Comparison of ENCODE assay signal across 22 cellular contexts in the genomic region with DNA sequence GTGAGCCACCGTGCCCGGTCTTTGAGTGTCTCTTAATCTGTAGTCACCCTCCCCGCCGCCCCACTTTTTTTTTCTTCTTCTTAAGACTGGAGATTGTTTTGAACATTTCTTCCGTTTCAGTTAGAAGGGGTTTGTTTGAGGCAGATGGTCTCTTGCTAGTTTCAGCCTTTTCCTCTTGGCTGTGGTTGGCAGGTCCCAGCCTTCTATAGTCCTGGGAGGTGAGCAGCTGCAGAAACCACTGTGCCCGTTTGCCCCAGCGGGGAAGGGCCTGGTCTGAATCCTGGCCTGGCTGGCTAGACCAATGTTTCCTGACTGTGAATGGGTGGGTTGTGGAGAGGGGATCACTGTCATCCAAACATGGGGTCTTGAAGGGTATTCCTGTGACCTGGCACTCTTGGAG. TPM values are rescaled to one million over a fixed set of nuclear protein-coding genes. Genes with fewer than 3 reads are reported as not detected.
A peak's percentile ranks its signal among the peaks of the same experiment; 100 is the strongest.
DNase-seq lines count a peak whose midpoint lies in the region; ATAC-seq and TF ChIP-seq lines count a peak whose summit lies in the region.
"Had no signal": no experiment of that assay in that cellular context is flagged by ENCODE, and none has a peak within 500 bp of the region (broad histone marks: within the 10 kb centered on the region; RNA-seq: fewer than 3 reads in every experiment).

No MANE protein-coding gene starts in this region.

- ATAC-seq in CD4-positive, CD25-positive, alpha-beta regulatory T cell (ENCODE audit: low read depth in 2 of 2), result no peak
- ATAC-seq in memory B cell (ENCODE audit: low read depth), result no peak
- ATAC-seq in GM21737 (IDR thresholded peaks at IDR 0.05; ENCODE audit: unreplicated experiment), result no peak
- ATAC-seq in HG03469 (IDR thresholded peaks at IDR 0.05; ENCODE audit: unreplicated experiment), result no peak
- ATAC-seq: GM23338 had no signal

- H3K27ac Mint-ChIP-seq in CD4-positive, CD25-positive, alpha-beta regulatory T cell, result peak overlapping the region; percentile 85 to 100 (median 99)
- peak overlapping the region; percentile 19 for H3K27ac Mint-ChIP-seq in activated CD4-positive, alpha-beta memory T cell treated with anti-CD3 and anti-CD28 coated beads for 36 hours
- peak overlapping the region; percentile 61 for H3K27ac Mint-ChIP-seq in memory B cell
- H3K27ac Mint-ChIP-seq: GM23338, nephron progenitor cell, progenitor cell of endocrine pancreas had no signal

- CTCF ChIA-PET in activated CD4-positive, alpha-beta memory T cell treated with anti-CD3 and anti-CD28 coated beads for 36 hours (lab: Charles Lee), result no interaction called here

- peak overlapping the region; percentile 77 to 100 (median 83) for H3K4me3 Mint-ChIP-seq in CD4-positive, CD25-positive, alpha-beta regulatory T cell
- H3K4me3 Mint-ChIP-seq in activated CD4-positive, alpha-beta memory T cell treated with anti-CD3 and anti-CD28 coated beads for 36 hours, result no peak overlapping the region
- H3K4me3 Mint-ChIP-seq in memory B cell, result peak overlapping the region; percentile 8
- H3K4me3 Mint-ChIP-seq: GM23338, nephron progenitor cell had no signal

- peaks cover 4% of the 10 kb centered on the region for H3K27me3 Mint-ChIP-seq in CD4-positive, CD25-positive, alpha-beta regulatory T cell
- no peaks in the 10 kb centered on the region for H3K27me3 Mint-ChIP-seq in activated CD4-positive, alpha-beta memory T cell treated with anti-CD3 and anti-CD28 coated beads for 36 hours
- no peaks in the 10 kb centered on the region for H3K27me3 Mint-ChIP-seq in memory B cell

- H3K4me1 ChIP-seq in CD4-positive, CD25-positive, alpha-beta regulatory T cell (ENCODE audit: control insufficient read depth, insufficient read depth, low read length, poor library complexity, severe bottlenecking), result peaks cover 75% of the 10 kb centered on the region

- H3K4me3 ChIP-seq in CD4-positive, CD25-positive, alpha-beta regulatory T cell (ENCODE audit: low read depth, low read length), result peak overlapping the region; percentile 53
- H3K4me3 ChIP-seq in HL-60 (replicated peaks; ENCODE audit: insufficient read depth, low read length), result no peak overlapping the region
- H3K4me3 ChIP-seq: GM23338, skin epidermis, transverse colon had no signal

- TF ChIP-seq CTCF in HL-60 (IDR thresholded peaks at IDR 0.05; ENCODE audit: insufficient read depth, low read length), result no peak

- DNase-seq in CD4-positive, CD25-positive, alpha-beta regulatory T cell, result peak in 1 of 3 donors; percentile 58
- DNase-seq in HL-60 (ENCODE audit: low read depth in 1 of 2, low spot score in 1 of 2) (peak in 1 of 2 experiments; percentile 55), memory B cell (ENCODE audit: low spot score in 2 of 2) (no peak), DMS53 (lab: John Stamatoyannopoulos, UW) (no peak)
- DNase-seq in activated CD4-positive, alpha-beta memory T cell treated with anti-CD3 and anti-CD28 coated beads for 36 hours, result no peak
- DNase-seq: AML-193; caudate nucleus; DMS153; effector memory CD4-positive, alpha-beta T cell; head of caudate nucleus; KBM-7; mammary epithelial cell; NCI-H2171; NCI-H82; nephron progenitor cell; transverse colon; WERI-Rb-1 had no signal

- peaks cover 13% of the 10 kb centered on the region for H3K36me3 Mint-ChIP-seq in CD4-positive, CD25-positive, alpha-beta regulatory T cell
- peaks cover 37% of the 10 kb centered on the region for H3K36me3 Mint-ChIP-seq in activated CD4-positive, alpha-beta memory T cell treated with anti-CD3 and anti-CD28 coated beads for 36 hours
- peaks cover 13% of the 10 kb centered on the region for H3K36me3 Mint-ChIP-seq in memory B cell

- H3K9me3 ChIP-seq in CD4-positive, CD25-positive, alpha-beta regulatory T cell (ENCODE audit: control insufficient read depth in 2 of 2, low read length in 2 of 2), result no peaks in the 10 kb centered on the region
- H3K9me3 ChIP-seq: transverse colon had no signal

- POLR2A ChIA-PET in activated CD4-positive, alpha-beta memory T cell treated with anti-CD3 and anti-CD28 coated beads for 36 hours (lab: Charles Lee), result interaction anchor here (0.5 kb wide), 1 partner anchor 202 kb away, joined by 3 read pairs; no protein-coding TSS in a partner anchor

- intact Hi-C loops in activated CD4-positive, alpha-beta memory T cell treated with anti-CD3 and anti-CD28 coated beads for 36 hours (cut with micrococcal nuclease), result no loop called here

- H3K9me3 Mint-ChIP-seq in CD4-positive, CD25-positive, alpha-beta regulatory T cell, result peaks cover 0 to 1% (median 0%) of the 10 kb centered on the region in 7 donors
- no peaks in the 10 kb centered on the region for H3K9me3 Mint-ChIP-seq in activated CD4-positive, alpha-beta memory T cell treated with anti-CD3 and anti-CD28 coated beads for 36 hours
- no peaks in the 10 kb centered on the region for H3K9me3 Mint-ChIP-seq in memory B cell
- H3K9me3 Mint-ChIP-seq: GM23338, nephron progenitor cell had no signal

- peaks cover 32 to 85% (median 61%) of the 10 kb centered on the region in 4 donors for H3K4me1 Mint-ChIP-seq in CD4-positive, CD25-positive, alpha-beta regulatory T cell
- peaks cover 50% of the 10 kb centered on the region for H3K4me1 Mint-ChIP-seq in activated CD4-positive, alpha-beta memory T cell treated with anti-CD3 and anti-CD28 coated beads for 36 hours (ENCODE audit: low read depth)
- H3K4me1 Mint-ChIP-seq in memory B cell, result peaks cover 45% of the 10 kb centered on the region

- H3K27ac ChIP-seq in CD4-positive, CD25-positive, alpha-beta regulatory T cell (ENCODE audit: insufficient read depth, low read length, poor library complexity, severe bottlenecking), result peak overlapping the region; percentile 96
- peak overlapping the region; percentile 45 for H3K27ac ChIP-seq in HL-60 (replicated peaks)
- H3K27ac ChIP-seq: transverse colon, WERI-Rb-1 had no signal

- H3K36me3 ChIP-seq in CD4-positive, CD25-positive, alpha-beta regulatory T cell (ENCODE audit: control insufficient read depth, insufficient read depth, low read length), result peaks cover 7% of the 10 kb centered on the region
- H3K36me3 ChIP-seq: transverse colon had no signal

- H3K27me3 ChIP-seq in CD4-positive, CD25-positive, alpha-beta regulatory T cell (ENCODE audit: control insufficient read depth, insufficient read depth, low read length), result no peaks in the 10 kb centered on the region
- H3K27me3 ChIP-seq in HL-60 (ENCODE audit: insufficient read depth, poor library complexity, severe bottlenecking), result no peaks in the 10 kb centered on the region
- H3K27me3 ChIP-seq: transverse colon had no signal

RNA-seq across cellular contexts. Expression of a gene that starts 4.6 kb away (rescaled TPM):
- 65.0 TPM for total RNA-seq in CD4-positive, CD25-positive, alpha-beta regulatory T cell
- polyA plus RNA-seq in CD4-positive, CD25-positive, alpha-beta regulatory T cell, result 10 to 100 TPM; 14.5 to 18.3 (median 16.6) TPM
- 10 to 100 TPM; 60.7 to 62.7 TPM for total RNA-seq in activated CD4-positive, alpha-beta memory T cell treated with anti-CD3 and anti-CD28 coated beads for 36 hours

RNA-seq across cellular contexts. Expression of a gene that starts 30.1 kb away (rescaled TPM):
- 36.4 TPM for total RNA-seq in CD4-positive, CD25-positive, alpha-beta regulatory T cell
- 10 to 100 TPM; 22.0 to 30.8 (median 27.0) TPM for polyA plus RNA-seq in CD4-positive, CD25-positive, alpha-beta regulatory T cell
- 10 to 100 TPM; 31.4 to 36.5 TPM for total RNA-seq in activated CD4-positive, alpha-beta memory T cell treated with anti-CD3 and anti-CD28 coated beads for 36 hours

Comparison
In these comparisons a context has a peak if more than half of its experiments do, and no peak if none do; other contexts are left out.
1. H3K27ac Mint-ChIP-seq: peak in every context shown above with its lines; median percentile 99 in CD4-positive, CD25-positive, alpha-beta regulatory T cell; 61 in memory B cell; 19 in activated CD4-positive, alpha-beta memory T cell treated with anti-CD3 and anti-CD28 coated beads for 36 hours.